1 cellular context compared by ENCODE assay signal in the genomic region with DNA sequence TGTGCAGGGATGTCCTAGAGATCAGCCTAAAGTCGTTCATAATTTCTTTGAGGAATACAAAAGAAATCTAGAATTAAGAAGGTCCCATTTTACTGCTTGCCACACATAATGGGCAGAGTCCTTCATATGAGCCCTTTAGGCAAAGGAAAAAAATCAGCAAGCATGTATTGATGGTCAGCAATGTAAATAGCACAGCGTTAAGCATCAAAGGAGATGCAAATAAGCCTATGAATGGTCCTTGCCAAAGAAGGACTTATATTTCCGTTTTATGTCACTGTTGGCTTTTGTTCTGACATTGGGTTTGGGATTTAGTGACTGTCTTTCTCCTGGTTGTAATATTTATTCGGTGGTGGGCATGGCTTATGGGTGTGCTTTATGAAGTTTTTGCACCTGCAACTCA.
TF ChIP-seq lines count a peak whose summit lies in the region.

No MANE protein-coding gene starts in this region.

TF ChIP-seq in IMR-90, 13 proteins besides CTCF, POLR2A, EP300 and RAD21:
- TF ChIP-seq MAZ (IDR thresholded peaks at IDR 0.05; ENCODE audit: borderline replicate concordance, low read depth, low read length) (no peak), CEBPB (IDR thresholded peaks at IDR 0.05; ENCODE audit: low read depth, low read length) (no peak), RFX5 (IDR thresholded peaks at IDR 0.05; ENCODE audit: low read depth, low read length) (no peak), FOS (IDR thresholded peaks at IDR 0.05; ENCODE audit: low read depth, low read length) (no peak), MXI1 (IDR thresholded peaks at IDR 0.05; ENCODE audit: borderline replicate concordance, low read depth, low read length) (no peak), NFE2L2 (IDR thresholded peaks at IDR 0.05; ENCODE audit: low read depth, low read length) (no peak), RCOR1 (IDR thresholded peaks at IDR 0.05; ENCODE audit: insufficient replicate concordance, low read length) (no peak), SMC3 (IDR thresholded peaks at IDR 0.05; ENCODE audit: low read depth, low read length) (no peak), BHLHE40 (IDR thresholded peaks at IDR 0.05; ENCODE audit: low read depth, low read length) (no peak), MAFK (IDR thresholded peaks at IDR 0.05; ENCODE audit: low read depth, low read length) (no peak), CHD1 (IDR thresholded peaks at IDR 0.05; ENCODE audit: low read depth, low read length) (no peak)
- TF ChIP-seq, protein P1, sequence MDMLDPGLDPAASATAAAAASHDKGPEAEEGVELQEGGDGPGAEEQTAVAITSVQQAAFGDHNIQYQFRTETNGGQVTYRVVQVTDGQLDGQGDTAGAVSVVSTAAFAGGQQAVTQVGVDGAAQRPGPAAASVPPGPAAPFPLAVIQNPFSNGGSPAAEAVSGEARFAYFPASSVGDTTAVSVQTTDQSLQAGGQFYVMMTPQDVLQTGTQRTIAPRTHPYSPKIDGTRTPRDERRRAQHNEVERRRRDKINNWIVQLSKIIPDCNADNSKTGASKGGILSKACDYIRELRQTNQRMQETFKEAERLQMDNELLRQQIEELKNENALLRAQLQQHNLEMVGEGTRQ (IDR thresholded peaks at IDR 0.05; ENCODE audit: low read depth, low read length): no peak
- TF ChIP-seq, protein P2, sequence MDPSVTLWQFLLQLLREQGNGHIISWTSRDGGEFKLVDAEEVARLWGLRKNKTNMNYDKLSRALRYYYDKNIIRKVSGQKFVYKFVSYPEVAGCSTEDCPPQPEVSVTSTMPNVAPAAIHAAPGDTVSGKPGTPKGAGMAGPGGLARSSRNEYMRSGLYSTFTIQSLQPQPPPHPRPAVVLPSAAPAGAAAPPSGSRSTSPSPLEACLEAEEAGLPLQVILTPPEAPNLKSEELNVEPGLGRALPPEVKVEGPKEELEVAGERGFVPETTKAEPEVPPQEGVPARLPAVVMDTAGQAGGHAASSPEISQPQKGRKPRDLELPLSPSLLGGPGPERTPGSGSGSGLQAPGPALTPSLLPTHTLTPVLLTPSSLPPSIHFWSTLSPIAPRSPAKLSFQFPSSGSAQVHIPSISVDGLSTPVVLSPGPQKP (IDR thresholded peaks at IDR 0.05; ENCODE audit: borderline replicate concordance, low read depth, low read length): no peak
